In the genomic region with DNA sequence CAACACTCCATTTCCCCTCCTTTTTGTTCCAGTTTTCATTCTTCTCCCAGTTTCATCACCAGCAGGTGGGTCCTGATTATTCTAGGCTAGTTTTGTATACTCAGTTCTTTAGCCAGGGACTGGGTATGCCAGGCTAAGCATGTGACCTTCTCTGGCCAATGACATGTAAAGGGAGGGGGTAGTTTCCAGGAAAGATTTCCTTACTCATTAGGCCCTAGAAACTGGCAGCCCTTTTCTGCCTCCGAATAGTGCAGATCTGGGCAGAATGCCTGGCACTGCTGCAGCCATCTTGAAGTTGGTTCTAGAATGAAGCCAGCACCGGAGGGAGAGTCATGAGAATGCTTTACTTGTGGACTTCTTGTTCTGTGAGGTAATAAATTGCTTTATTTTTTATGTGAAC, we compare ENCODE assay signal across 15 cellular contexts.
A peak's percentile ranks its signal among the peaks of the same experiment; 100 is the strongest.
DNase-seq lines count a peak whose midpoint lies in the region; FAIRE-seq and TF ChIP-seq lines count a peak whose summit lies in the region.
"Had no signal": no experiment of that assay in that cellular context is flagged by ENCODE, and none has a peak within 500 bp of the region (broad histone marks: within the 10 kb centered on the region; RNA-seq: fewer than 3 reads in every experiment).

No MANE protein-coding gene starts in this region.

- no peak for FAIRE-seq in HTR-8/SVneo (lab: Jason Lieb, UNC)
- FAIRE-seq: G401.6, GM12891 had no signal

- DNase-seq in NCI-H2081 (lab: John Stamatoyannopoulos, UW): peak; percentile 63 to 86
- peak; percentile 19 for DNase-seq in SK-MEL-5 (ENCODE audit: low read depth, low spot score)
- peak; percentile 17 for DNase-seq in medulla oblongata (ENCODE audit: extremely low spot score)
- DNase-seq in UCSD-AML1 (lab: John Stamatoyannopoulos, UW; ENCODE audit: unreplicated experiment): no peak
- no peak for DNase-seq in HTR-8/SVneo (ENCODE audit: insufficient read length, low spot score)
- no peak for DNase-seq in GOT3 (lab: John Stamatoyannopoulos, UW)
- DNase-seq: BE2C; CD4-positive, alpha-beta memory T cell; DMS79 treated with DMSO at 0.1 percent for 48 hours; EL; HCEC 1CT; HFFc6 had no signal

- TF ChIP-seq EP300 in Ishikawa (IDR thresholded peaks at IDR 0.05; ENCODE audit: borderline replicate concordance): no peak

- no peak for TF ChIP-seq RAD21 in Ishikawa (IDR thresholded peaks at IDR 0.05; ENCODE audit: low read depth)

- in situ Hi-C loops in SK-MEL-5 (cut with HindIII; ENCODE audit: low pct_unique_long_range_greater_than_20kb, low sequenced_read_pairs): no loop called here

TF ChIP-seq in Ishikawa, 13 proteins besides CTCF, POLR2A, EP300 and RAD21:
- TF ChIP-seq, protein P1, sequence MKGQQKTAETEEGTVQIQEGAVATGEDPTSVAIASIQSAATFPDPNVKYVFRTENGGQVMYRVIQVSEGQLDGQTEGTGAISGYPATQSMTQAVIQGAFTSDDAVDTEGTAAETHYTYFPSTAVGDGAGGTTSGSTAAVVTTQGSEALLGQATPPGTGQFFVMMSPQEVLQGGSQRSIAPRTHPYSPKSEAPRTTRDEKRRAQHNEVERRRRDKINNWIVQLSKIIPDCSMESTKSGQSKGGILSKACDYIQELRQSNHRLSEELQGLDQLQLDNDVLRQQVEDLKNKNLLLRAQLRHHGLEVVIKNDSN (IDR thresholded peaks at IDR 0.05): peak; percentile 31; the same call in 1 of the 2 replicates
- TF ChIP-seq TEAD4 (IDR thresholded peaks at IDR 0.05): no peak

Comparison
In these comparisons a context has a peak if more than half of its experiments do, and no peak if none do; other contexts are left out.
1. DNase-seq: peak in NCI-H2081 (2 of 2), SK-MEL-5 (single experiment) and medulla oblongata (single experiment); none in UCSD-AML1 (single experiment), HTR-8/SVneo (single experiment) and GOT3 (single experiment).